8 cellular contexts compared by ENCODE assay signal in the genomic region with DNA sequence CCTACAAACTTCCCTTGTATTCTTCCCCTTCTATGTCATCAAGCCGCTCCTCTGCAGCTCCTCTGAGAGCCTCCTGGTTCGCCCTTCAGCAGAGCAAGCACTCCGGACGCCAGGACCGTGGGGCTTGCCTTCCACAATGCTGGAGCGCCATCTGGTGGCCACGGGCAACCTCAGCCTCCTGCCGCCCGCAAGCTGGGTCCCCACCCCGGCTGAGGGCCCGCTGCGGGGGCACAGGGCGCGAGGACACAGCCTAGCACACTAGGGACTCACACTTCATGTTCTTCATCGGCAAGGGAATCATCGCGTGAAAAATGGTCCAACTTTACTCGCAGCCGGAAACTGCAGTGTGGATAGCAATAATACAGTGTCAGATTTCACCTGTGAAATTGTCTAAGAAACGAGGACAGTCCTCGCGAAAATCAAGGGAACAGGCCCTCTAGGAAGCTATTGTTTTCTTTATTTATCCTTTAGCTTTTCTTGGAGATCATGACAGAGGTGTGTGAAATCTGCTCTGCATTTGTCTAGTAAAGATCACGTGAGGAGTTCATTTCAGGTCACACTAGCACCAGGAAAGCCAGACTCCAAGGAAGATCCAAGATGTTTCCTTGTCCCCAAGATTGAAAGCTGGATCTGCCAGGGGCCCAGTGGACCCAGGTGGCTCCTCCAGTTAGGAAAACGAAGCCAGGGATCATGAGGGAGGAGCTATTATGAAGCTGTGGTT. TPM values are rescaled to one million over a fixed set of nuclear protein-coding genes. Genes with fewer than 3 reads are reported as not detected.
DNase-seq lines count a peak whose midpoint lies in the region; ATAC-seq and TF ChIP-seq lines count a peak whose summit lies in the region.

No MANE protein-coding gene starts in this region.

- H3K36me3 Mint-ChIP-seq in activated CD4-positive, alpha-beta memory T cell treated with anti-CD3 and anti-CD28 coated beads for 36 hours, result no peaks in the 10 kb centered on the region
- no peaks in the 10 kb centered on the region for H3K36me3 Mint-ChIP-seq in memory B cell

- intact Hi-C loops in activated CD4-positive, alpha-beta memory T cell treated with anti-CD3 and anti-CD28 coated beads for 36 hours (cut with micrococcal nuclease), result loop anchor here (1.0 kb wide), 4 partner anchors 60 to 450 kb away; no protein-coding TSS in a partner anchor

- peaks cover 13% of the 10 kb centered on the region for H3K27me3 Mint-ChIP-seq in activated CD4-positive, alpha-beta memory T cell treated with anti-CD3 and anti-CD28 coated beads for 36 hours
- peaks cover 15% of the 10 kb centered on the region for H3K27me3 Mint-ChIP-seq in memory B cell

- DNase-seq in AG10803 (ENCODE audit: low read depth) (peak; percentile 90), NCI-H69 (lab: John Stamatoyannopoulos, UW) (peak; percentile 86), memory B cell (ENCODE audit: low spot score in 2 of 2) (peak; percentile 87 to 93)
- peak; percentile 91 for DNase-seq in activated CD4-positive, alpha-beta memory T cell treated with anti-CD3 and anti-CD28 coated beads for 36 hours
- DNase-seq in effector CD4-positive, alpha-beta T cell, result peak; percentile 83
- DNase-seq in stimulated activated CD8-positive, alpha-beta memory T cell treated with anti-CD3 and anti-CD28 coated beads, Interleukin-12 subunit alpha, Interleukin-12 subunit beta, amount 100 ng/mL, for 1 hour (ENCODE audit: low read depth), result peak; percentile 77

- H3K4me1 Mint-ChIP-seq in activated CD4-positive, alpha-beta memory T cell treated with anti-CD3 and anti-CD28 coated beads for 36 hours (ENCODE audit: low read depth), result no peaks in the 10 kb centered on the region
- peaks cover 5% of the 10 kb centered on the region for H3K4me1 Mint-ChIP-seq in memory B cell

- CTCF ChIA-PET in activated CD4-positive, alpha-beta memory T cell treated with anti-CD3 and anti-CD28 coated beads for 36 hours (lab: Charles Lee), result interaction anchor here (0.6 to 8.5 kb wide), 73 partner anchors 9 to 486 kb away, joined by 3 to 399 read pairs (median 4); a partner anchor contains a TSS

- ATAC-seq in GM19025 (IDR thresholded peaks at IDR 0.05; ENCODE audit: low read depth, unreplicated experiment) (peak; percentile 72), HG03457 (IDR thresholded peaks at IDR 0.05; ENCODE audit: unreplicated experiment) (peak; percentile 72), memory B cell (ENCODE audit: low read depth) (peak; percentile 98)

- POLR2A ChIA-PET in activated CD4-positive, alpha-beta memory T cell treated with anti-CD3 and anti-CD28 coated beads for 36 hours (lab: Charles Lee), result interaction anchor here (0.6 to 0.7 kb wide), 2 partner anchors 59 to 60 kb away, joined by 3 read pairs; no protein-coding TSS in a partner anchor

- H3K27ac Mint-ChIP-seq in activated CD4-positive, alpha-beta memory T cell treated with anti-CD3 and anti-CD28 coated beads for 36 hours, result no peak overlapping the region
- H3K27ac Mint-ChIP-seq in memory B cell, result no peak overlapping the region

- peak; percentile 92 for TF ChIP-seq CTCF in AG10803 (conservative IDR thresholded peaks at IDR 0.05; ENCODE audit: low read length)

- peaks cover 3% of the 10 kb centered on the region for H3K9me3 Mint-ChIP-seq in activated CD4-positive, alpha-beta memory T cell treated with anti-CD3 and anti-CD28 coated beads for 36 hours
- no peaks in the 10 kb centered on the region for H3K9me3 Mint-ChIP-seq in memory B cell

- peak overlapping the region; percentile 7; the same call in 1 of the 2 replicates for H3K4me3 ChIP-seq in AG10803 (ENCODE audit: low read length)

- H3K4me3 Mint-ChIP-seq in activated CD4-positive, alpha-beta memory T cell treated with anti-CD3 and anti-CD28 coated beads for 36 hours, result no peak overlapping the region
- no peak overlapping the region for H3K4me3 Mint-ChIP-seq in memory B cell

RNA-seq across cellular contexts. Expression of a gene that starts 5.8 kb away (rescaled TPM):
- not detected for total RNA-seq in activated CD4-positive, alpha-beta memory T cell treated with anti-CD3 and anti-CD28 coated beads for 36 hours

RNA-seq across cellular contexts. Expression of a gene that starts 18.4 kb away (rescaled TPM):
- not detected for total RNA-seq in activated CD4-positive, alpha-beta memory T cell treated with anti-CD3 and anti-CD28 coated beads for 36 hours

RNA-seq across cellular contexts. Expression of a gene that starts 55.2 kb away (rescaled TPM):
- total RNA-seq in activated CD4-positive, alpha-beta memory T cell treated with anti-CD3 and anti-CD28 coated beads for 36 hours, result 100 to 1,000 TPM; 238 to 240 TPM

Comparison
In these comparisons a context has a peak if more than half of its experiments do, and no peak if none do; other contexts are left out.
1. Peak in every context shown above with its lines: DNase-seq, ATAC-seq and H3K4me3 ChIP-seq.